14 cellular contexts compared by ENCODE assay signal in the genomic region with DNA sequence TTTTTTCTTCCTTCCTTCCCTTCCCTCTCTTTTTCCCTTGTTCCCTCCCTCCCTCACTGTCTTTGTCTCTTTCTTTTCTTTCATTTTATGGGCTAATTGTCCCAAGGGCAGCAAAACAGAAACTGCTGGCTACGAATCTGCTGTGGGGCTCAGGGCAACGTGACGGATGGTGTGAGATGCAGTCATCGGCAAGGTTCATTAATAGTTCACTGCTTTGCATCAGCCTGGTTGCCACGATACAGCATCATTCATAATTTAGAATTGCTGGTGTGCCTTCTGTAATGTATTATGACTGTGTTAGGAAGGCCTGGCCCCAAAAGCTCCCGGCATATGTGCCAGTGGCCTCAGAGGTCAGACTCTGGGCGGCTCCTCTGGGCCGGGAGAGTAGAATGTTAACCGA.
A peak's percentile ranks its signal among the peaks of the same experiment; 100 is the strongest.
DNase-seq lines count a peak whose midpoint lies in the region; ATAC-seq and TF ChIP-seq lines count a peak whose summit lies in the region.
"Had no signal": no experiment of that assay in that cellular context is flagged by ENCODE, and none has a peak within 500 bp of the region (broad histone marks: within the 10 kb centered on the region; RNA-seq: fewer than 3 reads in every experiment).

No MANE protein-coding gene starts in this region.

- no peak overlapping the region for H3K4me3 ChIP-seq in SK-N-SH (ENCODE audit: low read depth in 2 of 2, low read length in 1 of 2)
- H3K4me3 ChIP-seq: A549, K562 had no signal

- peaks cover 27% of the 10 kb centered on the region for H3K4me1 Mint-ChIP-seq in brain
- H3K4me1 Mint-ChIP-seq in type B pancreatic cell (ENCODE audit: unreplicated experiment): peaks cover 34% of the 10 kb centered on the region
- no peaks in the 10 kb centered on the region for H3K4me1 Mint-ChIP-seq in activated CD4-positive, alpha-beta memory T cell treated with anti-CD3 and anti-CD28 coated beads for 36 hours (ENCODE audit: low read depth)
- H3K4me1 Mint-ChIP-seq: T-cell had no signal

- no peak for TF ChIP-seq CTCF in SK-N-SH (IDR thresholded peaks at IDR 0.05)
- no peak for TF ChIP-seq CTCF in brain (conservative IDR thresholded peaks at IDR 0.05)
- no peak for TF ChIP-seq CTCF in type B pancreatic cell (conservative IDR thresholded peaks at IDR 0.05)

- H3K4me3 Mint-ChIP-seq in brain (peak overlapping the region in 1 of 5 experiments; percentile 44), type B pancreatic cell (no peak overlapping the region)
- no peak overlapping the region for H3K4me3 Mint-ChIP-seq in activated CD4-positive, alpha-beta memory T cell treated with anti-CD3 and anti-CD28 coated beads for 36 hours
- H3K4me3 Mint-ChIP-seq: T-cell had no signal

- H3K27me3 ChIP-seq in SK-N-SH (ENCODE audit: insufficient read depth): peaks cover 40% of the 10 kb centered on the region

- H3K27ac Mint-ChIP-seq in brain (peak overlapping the region in 4 of 5 experiments; percentile 23 to 91 (median 76)), type B pancreatic cell (peak overlapping the region; percentile 84)
- H3K27ac Mint-ChIP-seq in activated CD4-positive, alpha-beta memory T cell treated with anti-CD3 and anti-CD28 coated beads for 36 hours: no peak overlapping the region
- H3K27ac Mint-ChIP-seq: T-cell had no signal

- H3K9me3 ChIP-seq in SK-N-SH: no peaks in the 10 kb centered on the region
- H3K9me3 ChIP-seq: A549 had no signal

- H3K79me2 ChIP-seq in SK-N-SH (ENCODE audit: insufficient read depth): no peaks in the 10 kb centered on the region
- H3K79me2 ChIP-seq: parathyroid adenoma had no signal

- TF ChIP-seq RAD21 in SK-N-SH (IDR thresholded peaks at IDR 0.05; ENCODE audit: low read length): no peak

- no peaks in the 10 kb centered on the region for H3F3A ChIP-seq in SK-N-SH (replicated peaks; ENCODE audit: insufficient read depth)

- POLR2A ChIA-PET in SK-N-SH (lab: Yijun Ruan, JAX): no interaction called here
- POLR2A ChIA-PET in activated CD4-positive, alpha-beta memory T cell treated with anti-CD3 and anti-CD28 coated beads for 36 hours (lab: Charles Lee): no interaction called here

- TF ChIP-seq EP300 in SK-N-SH (IDR thresholded peaks at IDR 0.05; ENCODE audit: borderline replicate concordance in 1 of 2, low read depth in 1 of 2, low read length in 1 of 2): no peak

- H3K27ac ChIP-seq in SK-N-SH (ENCODE audit: low read depth in 2 of 2, low read length in 1 of 2): no peak overlapping the region
- H3K27ac ChIP-seq: A549, parathyroid adenoma had no signal

- peak overlapping the region; percentile 11; the same call in 1 of the 2 replicates for H3K4me2 ChIP-seq in SK-N-SH
- H3K4me2 ChIP-seq: A549 had no signal

- H3K27me3 Mint-ChIP-seq in brain (peaks cover 8% of the 10 kb centered on the region), type B pancreatic cell (no peaks in the 10 kb centered on the region)
- H3K27me3 Mint-ChIP-seq in activated CD4-positive, alpha-beta memory T cell treated with anti-CD3 and anti-CD28 coated beads for 36 hours: peaks cover 13% of the 10 kb centered on the region

- intact Hi-C loops in activated CD4-positive, alpha-beta memory T cell treated with anti-CD3 and anti-CD28 coated beads for 36 hours (cut with micrococcal nuclease): no loop called here

- H3K9ac ChIP-seq in SK-N-SH: no peak overlapping the region
- H3K9ac ChIP-seq: parathyroid adenoma had no signal

- WGBS in SK-N-SH (ENCODE audit: low lambda C conversion rate): 4% methylated on average over 9 of the region's 9 CpGs

- H3K4me1 ChIP-seq in SK-N-SH (ENCODE audit: control insufficient read depth in 1 of 2, insufficient read depth in 2 of 2, low read depth in 1 of 2, low read length in 1 of 2): no peaks in the 10 kb centered on the region; a peak in 1 of 4 replicates
- H3K4me1 ChIP-seq: A549, parathyroid adenoma had no signal

- peaks cover 0 to 9% (median 0%) of the 10 kb centered on the region in 5 experiments for H3K9me3 Mint-ChIP-seq in brain
- H3K9me3 Mint-ChIP-seq in type B pancreatic cell: peaks cover 6% of the 10 kb centered on the region
- no peaks in the 10 kb centered on the region for H3K9me3 Mint-ChIP-seq in activated CD4-positive, alpha-beta memory T cell treated with anti-CD3 and anti-CD28 coated beads for 36 hours
- H3K9me3 Mint-ChIP-seq: T-cell had no signal

- no peak for ATAC-seq in SK-N-SH treated with all-trans-retinoic acid at 6 μM for 48 hours
- ATAC-seq: A549, T-cell had no signal

- no peaks in the 10 kb centered on the region for H3K36me3 ChIP-seq in SK-N-SH (replicated peaks in 1 of 2; ENCODE audit: control insufficient read depth in 1 of 2, insufficient read depth in 2 of 2, low read length in 1 of 2)

- no peak overlapping the region for H2AFZ ChIP-seq in SK-N-SH (ENCODE audit: low read depth)

- H4K20me1 ChIP-seq in SK-N-SH (ENCODE audit: insufficient read depth): no peaks in the 10 kb centered on the region

- H3K9me2 ChIP-seq in SK-N-SH: no peaks in the 10 kb centered on the region

- CTCF ChIA-PET in SK-N-SH (lab: Yijun Ruan, JAX): no interaction called here
- CTCF ChIA-PET in activated CD4-positive, alpha-beta memory T cell treated with anti-CD3 and anti-CD28 coated beads for 36 hours (lab: Charles Lee): no interaction called here

- H3K36me3 Mint-ChIP-seq in brain: no peaks in the 10 kb centered on the region
- no peaks in the 10 kb centered on the region for H3K36me3 Mint-ChIP-seq in type B pancreatic cell
- no peaks in the 10 kb centered on the region for H3K36me3 Mint-ChIP-seq in activated CD4-positive, alpha-beta memory T cell treated with anti-CD3 and anti-CD28 coated beads for 36 hours
- H3K36me3 Mint-ChIP-seq: T-cell had no signal

- DNase-seq in SK-N-SH (no peak), kidney tubule cell (ENCODE audit: low spot score) (peak; percentile 86), type B pancreatic cell (ENCODE audit: extremely low spot score, unreplicated experiment) (no peak)
- DNase-seq in activated CD4-positive, alpha-beta T cell treated with anti-CD3 and anti-CD28 coated beads for 48 hours: no peak
- no peak for DNase-seq in activated CD4-positive, alpha-beta T cell treated with anti-CD3 and anti-CD28 coated beads, Interleukin-2, amount 50 U/mL, for 1 hour
- DNase-seq in activated CD4-positive, alpha-beta memory T cell treated with anti-CD3 and anti-CD28 coated beads for 36 hours: no peak
- DNase-seq: activated CD8-positive, alpha-beta memory T cell treated with anti-CD3 and anti-CD28 coated beads, Interleukin-2, amount 50 U/mL, for 4 hours; NCI-H524; T-cell had no signal

TF ChIP-seq in SK-N-SH, 30 proteins besides CTCF, POLR2A, EP300 and RAD21 (continues in another document):
- TF ChIP-seq GABPA (IDR thresholded peaks at IDR 0.05; ENCODE audit: low read depth) (no peak), MXI1 (IDR thresholded peaks at IDR 0.05; ENCODE audit: low read depth, low read length) (no peak), POLR2AphosphoS5 (IDR thresholded peaks at IDR 0.05; ENCODE audit: low read depth, low read length) (no peak), SMC3 (IDR thresholded peaks at IDR 0.05; ENCODE audit: low read depth, low read length) (no peak), FOXM1 (IDR thresholded peaks at IDR 0.05; ENCODE audit: low read depth) (no peak), EZH2phosphoT487 (IDR thresholded peaks at IDR 0.05; ENCODE audit: borderline replicate concordance, low read depth) (no peak)
- TF ChIP-seq, protein P1, sequence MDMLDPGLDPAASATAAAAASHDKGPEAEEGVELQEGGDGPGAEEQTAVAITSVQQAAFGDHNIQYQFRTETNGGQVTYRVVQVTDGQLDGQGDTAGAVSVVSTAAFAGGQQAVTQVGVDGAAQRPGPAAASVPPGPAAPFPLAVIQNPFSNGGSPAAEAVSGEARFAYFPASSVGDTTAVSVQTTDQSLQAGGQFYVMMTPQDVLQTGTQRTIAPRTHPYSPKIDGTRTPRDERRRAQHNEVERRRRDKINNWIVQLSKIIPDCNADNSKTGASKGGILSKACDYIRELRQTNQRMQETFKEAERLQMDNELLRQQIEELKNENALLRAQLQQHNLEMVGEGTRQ (IDR thresholded peaks at IDR 0.05; ENCODE audit: borderline replicate concordance, low read depth, low read length): no peak
- TF ChIP-seq, protein P2, sequence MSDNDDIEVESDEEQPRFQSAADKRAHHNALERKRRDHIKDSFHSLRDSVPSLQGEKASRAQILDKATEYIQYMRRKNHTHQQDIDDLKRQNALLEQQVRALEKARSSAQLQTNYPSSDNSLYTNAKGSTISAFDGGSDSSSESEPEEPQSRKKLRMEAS (IDR thresholded peaks at IDR 0.05; ENCODE audit: low read depth): no peak

TF ChIP-seq in SK-N-SH treated with all-trans-retinoic acid at 6 μM for 48 hours, 23 proteins besides CTCF, POLR2A, EP300 and RAD21 (continues in another document):
- TF ChIP-seq ESRRG (CRISPR knock-in tag; IDR thresholded peaks at IDR 0.05): no peak
- TF ChIP-seq PPARA (CRISPR knock-in tag; IDR thresholded peaks at IDR 0.05; ENCODE audit: borderline replicate concordance): no peak
- no peak for TF ChIP-seq OSR1 (CRISPR knock-in tag; IDR thresholded peaks at IDR 0.05)
- TF ChIP-seq, protein P3, sequence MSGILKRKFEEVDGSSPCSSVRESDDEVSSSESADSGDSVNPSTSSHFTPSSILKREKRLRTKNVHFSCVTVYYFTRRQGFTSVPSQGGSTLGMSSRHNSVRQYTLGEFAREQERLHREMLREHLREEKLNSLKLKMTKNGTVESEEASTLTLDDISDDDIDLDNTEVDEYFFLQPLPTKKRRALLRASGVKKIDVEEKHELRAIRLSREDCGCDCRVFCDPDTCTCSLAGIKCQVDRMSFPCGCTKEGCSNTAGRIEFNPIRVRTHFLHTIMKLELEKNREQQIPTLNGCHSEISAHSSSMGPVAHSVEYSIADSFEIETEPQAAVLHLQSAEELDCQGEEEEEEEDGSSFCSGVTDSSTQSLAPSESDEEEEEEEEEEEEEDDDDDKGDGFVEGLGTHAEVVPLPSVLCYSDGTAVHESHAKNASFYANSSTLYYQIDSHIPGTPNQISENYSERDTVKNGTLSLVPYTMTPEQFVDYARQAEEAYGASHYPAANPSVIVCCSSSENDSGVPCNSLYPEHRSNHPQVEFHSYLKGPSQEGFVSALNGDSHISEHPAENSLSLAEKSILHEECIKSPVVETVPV (CRISPR knock-in tag; IDR thresholded peaks at IDR 0.05): no peak
- no peak for TF ChIP-seq ZNF565 (CRISPR knock-in tag; conservative IDR thresholded peaks at IDR 0.05; ENCODE audit: low read depth)
- TF ChIP-seq, protein P4, sequence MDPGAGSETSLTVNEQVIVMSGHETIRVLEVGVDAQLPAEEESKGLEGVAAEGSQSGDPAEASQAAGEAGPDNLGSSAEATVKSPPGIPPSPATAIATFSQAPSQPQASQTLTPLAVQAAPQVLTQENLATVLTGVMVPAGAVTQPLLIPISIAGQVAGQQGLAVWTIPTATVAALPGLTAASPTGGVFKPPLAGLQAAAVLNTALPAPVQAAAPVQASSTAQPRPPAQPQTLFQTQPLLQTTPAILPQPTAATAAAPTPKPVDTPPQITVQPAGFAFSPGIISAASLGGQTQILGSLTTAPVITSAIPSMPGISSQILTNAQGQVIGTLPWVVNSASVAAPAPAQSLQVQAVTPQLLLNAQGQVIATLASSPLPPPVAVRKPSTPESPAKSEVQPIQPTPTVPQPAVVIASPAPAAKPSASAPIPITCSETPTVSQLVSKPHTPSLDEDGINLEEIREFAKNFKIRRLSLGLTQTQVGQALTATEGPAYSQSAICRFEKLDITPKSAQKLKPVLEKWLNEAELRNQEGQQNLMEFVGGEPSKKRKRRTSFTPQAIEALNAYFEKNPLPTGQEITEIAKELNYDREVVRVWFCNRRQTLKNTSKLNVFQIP (CRISPR knock-in tag; IDR thresholded peaks at IDR 0.05; ENCODE audit: borderline replicate concordance, low read depth): no peak
